In genomic region chr14:65334765-65335411, GRCh38 we compare ENCODE assay signal across 10 cellular contexts.
A peak's percentile ranks its signal among the peaks of the same experiment; 100 is the strongest.
DNase-seq lines count a peak whose midpoint lies in the region; ATAC-seq, FAIRE-seq and TF ChIP-seq lines count a peak whose summit lies in the region.
"Had no signal": no experiment of that assay in that cellular context is flagged by ENCODE, and none has a peak within 500 bp of the region (broad histone marks: within the 10 kb centered on the region; RNA-seq: fewer than 3 reads in every experiment).

No MANE protein-coding gene starts in this region.

- no peak overlapping the region for H3K9ac ChIP-seq in kidney (ENCODE audit: low read length in 2 of 2)

- TF ChIP-seq CTCF in mucosa of descending colon (IDR thresholded peaks at IDR 0.05) (no peak), kidney (IDR thresholded peaks at IDR 0.05; ENCODE audit: borderline replicate concordance, extremely low read depth, insufficient read depth) (no peak)

- ATAC-seq in mucosa of descending colon (peak; percentile 85), HG03025 (IDR thresholded peaks at IDR 0.05; ENCODE audit: low FRiP score, unreplicated experiment) (no peak)
- no peak for ATAC-seq in activated T-helper 17 cell treated with anti-CD3 and anti-CD28 coated beads, Interleukin-2, amount 50 U/mL, for 72 hours (replicated peaks)
- ATAC-seq in stimulated activated naive B cell treated with anti-CD40 and anti-IgM and Interleukin-4, amounts not matched to agents 10 μg/mL and 1 μg/mL and 100 μg/mL, for 72 hours (replicated peaks): no peak

- intact Hi-C loops in mucosa of descending colon (cut with DNase I, micrococcal nuclease): no loop called here
- intact Hi-C loops in kidney (cut with DNase I): no loop called here

- H3K4me3 Mint-ChIP-seq in activated naive CD8-positive, alpha-beta T cell treated with anti-CD3 and anti-CD28 coated beads for 36 hours: no peak overlapping the region
- no peak overlapping the region for H3K4me3 Mint-ChIP-seq in activated T-helper 17 cell treated with anti-CD3 and anti-CD28 coated beads, Interleukin-2, amount 50 U/mL, for 72 hours
- peak overlapping the region in 1 of 2 donors; percentile 30 for H3K4me3 Mint-ChIP-seq in stimulated activated naive B cell treated with anti-CD40 and anti-IgM and Interleukin-4, amounts not matched to agents 10 μg/mL and 1 μg/mL and 100 μg/mL, for 72 hours

- H3K9me3 Mint-ChIP-seq in activated naive CD8-positive, alpha-beta T cell treated with anti-CD3 and anti-CD28 coated beads for 36 hours: peaks cover 2% of the 10 kb centered on the region
- no peaks in the 10 kb centered on the region for H3K9me3 Mint-ChIP-seq in activated T-helper 17 cell treated with anti-CD3 and anti-CD28 coated beads, Interleukin-2, amount 50 U/mL, for 72 hours
- H3K9me3 Mint-ChIP-seq in stimulated activated naive B cell treated with anti-CD40 and anti-IgM and Interleukin-4, amounts not matched to agents 10 μg/mL and 1 μg/mL and 100 μg/mL, for 72 hours: no peaks in the 10 kb centered on the region

- H3K36me3 ChIP-seq in mucosa of descending colon (ENCODE audit: low read depth) (no peaks in the 10 kb centered on the region), kidney (ENCODE audit: control insufficient read depth in 1 of 2, insufficient read depth in 2 of 2, low read length in 2 of 2) (no peaks in the 10 kb centered on the region)
- H3K36me3 ChIP-seq: esophagus muscularis mucosa had no signal

- peak; percentile 96 for FAIRE-seq in HTR-8/SVneo (lab: Jason Lieb, UNC)
- FAIRE-seq in kidney (lab: Jason Lieb, UNC): no peak

- H3K36me3 Mint-ChIP-seq in activated naive CD8-positive, alpha-beta T cell treated with anti-CD3 and anti-CD28 coated beads for 36 hours: peaks cover 23% of the 10 kb centered on the region
- H3K36me3 Mint-ChIP-seq in activated T-helper 17 cell treated with anti-CD3 and anti-CD28 coated beads, Interleukin-2, amount 50 U/mL, for 72 hours (ENCODE audit: low read depth): peaks cover 3% of the 10 kb centered on the region
- H3K36me3 Mint-ChIP-seq in stimulated activated naive B cell treated with anti-CD40 and anti-IgM and Interleukin-4, amounts not matched to agents 10 μg/mL and 1 μg/mL and 100 μg/mL, for 72 hours: peaks cover 0 to 2% of the 10 kb centered on the region in 2 donors

- H3K27me3 Mint-ChIP-seq in activated naive CD8-positive, alpha-beta T cell treated with anti-CD3 and anti-CD28 coated beads for 36 hours: no peaks in the 10 kb centered on the region
- no peaks in the 10 kb centered on the region for H3K27me3 Mint-ChIP-seq in activated T-helper 17 cell treated with anti-CD3 and anti-CD28 coated beads, Interleukin-2, amount 50 U/mL, for 72 hours
- no peaks in the 10 kb centered on the region for H3K27me3 Mint-ChIP-seq in stimulated activated naive B cell treated with anti-CD40 and anti-IgM and Interleukin-4, amounts not matched to agents 10 μg/mL and 1 μg/mL and 100 μg/mL, for 72 hours

- no peak overlapping the region for H3K4me3 ChIP-seq in mucosa of descending colon
- H3K4me3 ChIP-seq in kidney (ENCODE audit: low read length in 2 of 2): no peak overlapping the region
- H3K4me3 ChIP-seq: esophagus muscularis mucosa had no signal

- peak overlapping the region; percentile 85 for H3K27ac Mint-ChIP-seq in activated naive CD8-positive, alpha-beta T cell treated with anti-CD3 and anti-CD28 coated beads for 36 hours
- H3K27ac Mint-ChIP-seq in activated T-helper 17 cell treated with anti-CD3 and anti-CD28 coated beads, Interleukin-2, amount 50 U/mL, for 72 hours: no peak overlapping the region
- no peak overlapping the region for H3K27ac Mint-ChIP-seq in stimulated activated naive B cell treated with anti-CD40 and anti-IgM and Interleukin-4, amounts not matched to agents 10 μg/mL and 1 μg/mL and 100 μg/mL, for 72 hours

- H3K4me1 ChIP-seq in mucosa of descending colon (ENCODE audit: low read depth) (peaks cover 31% of the 10 kb centered on the region), kidney (ENCODE audit: control insufficient read depth in 1 of 2, insufficient read depth in 1 of 2, low read depth in 1 of 2, low read length in 2 of 2) (no peaks in the 10 kb centered on the region)

- DNase-seq in DMS 273 treated with DMSO at 0.1 percent for 48 hours (lab: John Stamatoyannopoulos, UW) (peak; percentile 36), HTR-8/SVneo (ENCODE audit: insufficient read length, low spot score) (no peak), mucosa of descending colon (peak in 2 of 3 donors; percentile 37 to 89), kidney (no peak)
- DNase-seq in activated naive CD8-positive, alpha-beta T cell treated with anti-CD3 and anti-CD28 coated beads for 36 hours: no peak
- DNase-seq in stimulated activated naive B cell treated with anti-CD40 and anti-IgM and Interleukin-4, amounts not matched to agents 10 μg/mL and 1 μg/mL and 100 μg/mL, for 72 hours: no peak
- DNase-seq: nucleus accumbens had no signal

- no peaks in the 10 kb centered on the region for H3K9me3 ChIP-seq in mucosa of descending colon
- no peaks in the 10 kb centered on the region for H3K9me3 ChIP-seq in kidney (ENCODE audit: control insufficient read depth in 1 of 2, low read length in 2 of 2)
- H3K9me3 ChIP-seq: esophagus muscularis mucosa had no signal

- peaks cover 58% of the 10 kb centered on the region for H3K4me1 Mint-ChIP-seq in activated naive CD8-positive, alpha-beta T cell treated with anti-CD3 and anti-CD28 coated beads for 36 hours
- H3K4me1 Mint-ChIP-seq in activated T-helper 17 cell treated with anti-CD3 and anti-CD28 coated beads, Interleukin-2, amount 50 U/mL, for 72 hours: peaks cover 25% of the 10 kb centered on the region
- H3K4me1 Mint-ChIP-seq in stimulated activated naive B cell treated with anti-CD40 and anti-IgM and Interleukin-4, amounts not matched to agents 10 μg/mL and 1 μg/mL and 100 μg/mL, for 72 hours: peaks cover 42 to 46% of the 10 kb centered on the region in 2 donors

- no peak overlapping the region for H3K27ac ChIP-seq in kidney (ENCODE audit: low read depth in 2 of 2, low read length in 2 of 2)

Comparison
In these comparisons a context has a peak if more than half of its experiments do, and no peak if none do; other contexts are left out.
1. DNase-seq: peak in DMS 273 treated with DMSO at 0.1 percent for 48 hours (single experiment) and mucosa of descending colon (2 of 3); none in HTR-8/SVneo (single experiment), activated naive CD8-positive, alpha-beta T cell treated with anti-CD3 and anti-CD28 coated beads for 36 hours (single experiment), stimulated activated naive B cell treated with anti-CD40 and anti-IgM and Interleukin-4, amounts not matched to agents 10 μg/mL and 1 μg/mL and 100 μg/mL, for 72 hours (single experiment) and kidney (single experiment).